Comparison of ENCODE assay signal across 16 cellular contexts in the genomic region with DNA sequence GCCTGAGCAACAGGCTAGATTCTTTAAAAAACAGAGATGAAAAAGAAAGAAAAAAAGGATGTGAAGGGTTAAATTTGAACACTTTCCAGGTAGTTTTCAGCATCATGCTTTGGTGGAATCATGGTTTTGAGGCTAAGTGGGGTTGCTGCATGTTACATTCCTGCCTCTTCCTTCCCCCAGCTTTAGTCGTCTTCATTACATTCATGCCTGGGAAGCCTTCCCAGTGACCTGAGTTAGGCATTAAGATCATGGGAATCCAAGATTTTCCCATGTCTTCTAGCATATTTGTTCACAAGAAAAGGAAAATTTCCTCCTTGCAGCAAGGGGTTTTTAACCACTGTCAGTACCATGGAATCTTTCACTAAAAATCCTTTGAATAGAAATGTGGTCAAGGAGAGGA. TPM values are rescaled to one million over a fixed set of nuclear protein-coding genes. Genes with fewer than 3 reads are reported as not detected.
DNase-seq lines count a peak whose midpoint lies in the region; ATAC-seq, FAIRE-seq and TF ChIP-seq lines count a peak whose summit lies in the region.
"Had no signal": no experiment of that assay in that cellular context is flagged by ENCODE, and none has a peak within 500 bp of the region (broad histone marks: within the 10 kb centered on the region; RNA-seq: fewer than 3 reads in every experiment).

No MANE protein-coding gene starts in this region.

- H3K79me2 ChIP-seq in HepG2 (ENCODE audit: insufficient read depth, low read length): peaks cover 92% of the 10 kb centered on the region

- H3K9me3 Mint-ChIP-seq in stimulated activated naive CD8-positive, alpha-beta T cell treated with anti-CD3 and anti-CD28 coated beads, Interleukin-15, amount 100 ng/mL, for 72 hours: no peaks in the 10 kb centered on the region
- H3K9me3 Mint-ChIP-seq: activated T-cell treated with anti-CD3 and anti-CD28 coated beads, Interleukin-2, amount 50 U/mL, for 72 hours had no signal

- H2AFZ ChIP-seq in HepG2 (ENCODE audit: low read length): no peak overlapping the region

- POLR2A ChIA-PET in HepG2 (lab: Yijun Ruan, JAX): interaction anchor here (1.2 to 1.6 kb wide), 2 partner anchors 12 to 27 kb away, joined by 3 to 7 read pairs; partner anchors contain the start of gene TPX2

- intact Hi-C loops in HepG2 (cut with micrococcal nuclease; ENCODE audit: unreplicated experiment): no loop called here
- intact Hi-C loops in right lobe of liver (cut with DNase I): no loop called here

- H3K4me1 ChIP-seq in HepG2 (ENCODE audit: insufficient read depth, low read length): peaks cover 17% of the 10 kb centered on the region
- peaks cover 0 to 22% (median 9%) of the 10 kb centered on the region in 4 donors for H3K4me1 ChIP-seq in right lobe of liver
- H3K4me1 ChIP-seq: SJSA1 had no signal

- H3K9ac ChIP-seq in HepG2 (ENCODE audit: insufficient read depth, low read depth, low read length): no peak overlapping the region

- 96% methylated on average over 1 of the region's 1 CpG for WGBS in HepG2 (ENCODE audit: low lambda C conversion rate)
- WGBS in right lobe of liver (ENCODE audit: insufficient coverage, low coverage, low lambda C conversion rate, missing lambda C conversion rate): 67% methylated on average over 1 of the region's 1 CpG

- in situ Hi-C loops in HepG2 (cut with HindIII; ENCODE audit: extremely low pct_ligation_motif_present, low pct_unique_long_range_greater_than_20kb) (no loop called here), astrocyte of the spinal cord (cut with HindIII; ENCODE audit: low sequenced_read_pairs) (no loop called here)

- no peaks in the 10 kb centered on the region for H4K20me1 ChIP-seq in HepG2 (ENCODE audit: insufficient read depth, low read length)

- BruUV-seq in HepG2 (replicated peaks; lab: Mats Ljungman, UMichigan): no TSS peak

- no peak for ATAC-seq in HepG2
- ATAC-seq in right lobe of liver: no peak
- ATAC-seq in stimulated activated naive CD8-positive, alpha-beta T cell treated with anti-CD3 and anti-CD28 coated beads, Interleukin-15, amount 100 ng/mL, for 72 hours: no peak
- ATAC-seq: activated T-cell treated with anti-CD3 and anti-CD28 coated beads, Interleukin-2, amount 50 U/mL, for 72 hours had no signal

- no peak for TF ChIP-seq POLR2A in HepG2 (IDR thresholded peaks at IDR 0.05; ENCODE audit: insufficient read depth in 1 of 2, low read depth in 2 of 2, low read length in 2 of 2)
- no peak for TF ChIP-seq POLR2A in right lobe of liver (IDR thresholded peaks at IDR 0.05)

- H3K4me1 Mint-ChIP-seq in stimulated activated naive CD8-positive, alpha-beta T cell treated with anti-CD3 and anti-CD28 coated beads, Interleukin-15, amount 100 ng/mL, for 72 hours: no peaks in the 10 kb centered on the region

- TF ChIP-seq RAD21 in HepG2 (CRISPR knock-in tag; IDR thresholded peaks at IDR 0.05): no peak

- no peaks in the 10 kb centered on the region for H3K27me3 ChIP-seq in HepG2 (ENCODE audit: control insufficient read depth in 1 of 2, insufficient read depth in 2 of 2, low read length in 2 of 2)
- no peaks in the 10 kb centered on the region for H3K27me3 ChIP-seq in right lobe of liver
- H3K27me3 ChIP-seq: SJSA1 had no signal

- H3K4me3 ChIP-seq in HepG2 (replicated peaks in 1 of 3; ENCODE audit: insufficient read depth in 1 of 3, low read depth in 2 of 3, low read length in 3 of 3): no peak overlapping the region
- H3K4me3 ChIP-seq in right lobe of liver: no peak overlapping the region
- no peak overlapping the region for H3K4me3 ChIP-seq in astrocyte of the spinal cord (ENCODE audit: low read depth, low read length)
- H3K4me3 ChIP-seq: SJSA1 had no signal

- TF ChIP-seq CTCF in HepG2 (CRISPR knock-in tag; IDR thresholded peaks at IDR 0.05): no peak
- no peak for TF ChIP-seq CTCF in right lobe of liver (IDR thresholded peaks at IDR 0.05)
- TF ChIP-seq CTCF in astrocyte of the spinal cord (IDR thresholded peaks at IDR 0.05; ENCODE audit: low read depth, low read length): no peak

- DNase-seq in HepG2 (ENCODE audit: low spot score) (no peak), right lobe of liver (no peak), astrocyte of the spinal cord (ENCODE audit: low read depth, low spot score) (peak; percentile 83), hepatic stellate cell (ENCODE audit: low spot score) (peak; percentile 71), NCI-H82 treated with DMSO at 0.1 percent for 48 hours (lab: John Stamatoyannopoulos, UW; ENCODE audit: unreplicated experiment) (no peak), NCI-H187 treated with DMSO at 0.1 percent for 48 hours (lab: John Stamatoyannopoulos, UW) (no peak), NCI-H2171 treated with DMSO at 0.1 percent for 48 hours (lab: John Stamatoyannopoulos, UW) (no peak)
- DNase-seq in stimulated activated naive CD8-positive, alpha-beta T cell treated with anti-CD3 and anti-CD28 coated beads, Interleukin-15, amount 100 ng/mL, for 72 hours: no peak
- DNase-seq: activated T-cell treated with anti-CD3 and anti-CD28 coated beads, Interleukin-2, amount 50 U/mL, for 72 hours; Calu3; glutamatergic neuron; kidney glomerular epithelial cell; NCI-H1417; NCI-H446 treated with DMSO at 0.1 percent for 48 hours had no signal

- no peak overlapping the region for H3K27ac Mint-ChIP-seq in stimulated activated naive CD8-positive, alpha-beta T cell treated with anti-CD3 and anti-CD28 coated beads, Interleukin-15, amount 100 ng/mL, for 72 hours
- H3K27ac Mint-ChIP-seq: activated T-cell treated with anti-CD3 and anti-CD28 coated beads, Interleukin-2, amount 50 U/mL, for 72 hours had no signal

- no peak for FAIRE-seq in HepG2 (lab: Jason Lieb, UNC)
- FAIRE-seq: A204.1 had no signal

- CTCF ChIA-PET in HepG2 (lab: Yijun Ruan, JAX; ENCODE audit: low intra/inter-chr PET ratio, low total read pairs): no interaction called here

- TF ChIP-seq EP300 in HepG2 (IDR thresholded peaks at IDR 0.05; ENCODE audit: low read depth in 2 of 2, low read length in 2 of 2) (no peak), HepG2 (CRISPR knock-in tag; IDR thresholded peaks at IDR 0.05; ENCODE audit: borderline replicate concordance) (no peak)

- H3K9me3 ChIP-seq in HepG2 (ENCODE audit: low read length): no peaks in the 10 kb centered on the region
- H3K9me3 ChIP-seq in right lobe of liver: no peaks in the 10 kb centered on the region
- H3K9me3 ChIP-seq: SJSA1 had no signal

- no peaks in the 10 kb centered on the region for H3K27me3 Mint-ChIP-seq in stimulated activated naive CD8-positive, alpha-beta T cell treated with anti-CD3 and anti-CD28 coated beads, Interleukin-15, amount 100 ng/mL, for 72 hours

- no peak overlapping the region for H3K4me2 ChIP-seq in HepG2 (ENCODE audit: low read depth, low read length)

- H3K27ac ChIP-seq in HepG2 (ENCODE audit: extremely low read length, insufficient read depth, low read length) (no peak overlapping the region), right lobe of liver (no peak overlapping the region)
- H3K27ac ChIP-seq: SJSA1 had no signal

- peaks cover 6 to 53% of the 10 kb centered on the region in 2 experiments; a peak in 4 of 5 replicates for H3K36me3 ChIP-seq in HepG2 (replicated peaks in 1 of 2; ENCODE audit: control insufficient read depth in 1 of 2, insufficient read depth in 2 of 2, low read length in 2 of 2)
- H3K36me3 ChIP-seq in right lobe of liver: no peaks in the 10 kb centered on the region

- no peak overlapping the region for H3K4me3 Mint-ChIP-seq in stimulated activated naive CD8-positive, alpha-beta T cell treated with anti-CD3 and anti-CD28 coated beads, Interleukin-15, amount 100 ng/mL, for 72 hours
- H3K4me3 Mint-ChIP-seq: activated T-cell treated with anti-CD3 and anti-CD28 coated beads, Interleukin-2, amount 50 U/mL, for 72 hours had no signal

RNA-seq across cellular contexts. Expression of gene TPX2, which starts 12.0 kb away (rescaled TPM):
- 124 and 190 TPM in 2 replicates for total RNA-seq in HepG2 (2016; rRNA removed; fragmentation: Illumina TruSeq; extraction: Trizol)
- total RNA-seq in HepG2 (2016; cell fraction: cytosol; rRNA removed; fragmentation: Illumina TruSeq; extraction: Trizol; ENCODE audit: low read depth): 19.7 and 21.4 TPM in 2 replicates
- total RNA-seq in HepG2 (2016; cell fraction: insoluble cytoplasmic fraction; rRNA removed; fragmentation: Illumina TruSeq; extraction: Trizol): 123 and 174 TPM in 2 replicates
- 59.2 and 59.7 TPM in 2 replicates for total RNA-seq in HepG2 (2016; cell fraction: membrane; rRNA removed; fragmentation: Illumina TruSeq; extraction: Trizol)
- 91.9 and 95.0 TPM in 2 replicates for total RNA-seq in HepG2 (2016; cell fraction: nucleus; rRNA removed; fragmentation: Illumina TruSeq; extraction: Trizol)
- 20.0 and 34.3 TPM in 2 replicates for polyA plus RNA-seq in HepG2 (2011; rRNA removed)
- polyA plus RNA-seq in HepG2 (2011; cell fraction: cytosol; rRNA removed): 21.1 and 21.9 TPM in 2 replicates
- polyA plus RNA-seq in HepG2 (2011; cell fraction: nucleus; rRNA removed): 16.5 and 21.6 TPM in 2 replicates
- polyA plus RNA-seq in HepG2 (2012): 28.3 and 61.6 TPM in 2 replicates
- polyA plus RNA-seq in HepG2 (2016; cell fraction: cytosol; fragmentation: Illumina TruSeq; extraction: Trizol; ENCODE audit: low read depth): 8.4 and 9.3 TPM in 2 replicates
- polyA plus RNA-seq in HepG2 (2016; cell fraction: insoluble cytoplasmic fraction; fragmentation: Illumina TruSeq; extraction: Trizol; ENCODE audit: low read depth): 186 and 207 TPM in 2 replicates
- polyA plus RNA-seq in HepG2 (2016; cell fraction: membrane; fragmentation: Illumina TruSeq; extraction: Trizol; ENCODE audit: low read depth): 30.8 and 32.2 TPM in 2 replicates
- polyA plus RNA-seq in HepG2 (2016; cell fraction: nucleus; fragmentation: Illumina TruSeq; extraction: Trizol; ENCODE audit: insufficient read depth, low read depth): 122 and 124 TPM in 2 replicates
- 23.1 and 74.5 TPM in 2 replicates for polyA minus RNA-seq in HepG2 (2011; rRNA and poly(A)+ RNA removed; ENCODE audit: low replicate concordance)
- 31.8 and 39.1 TPM in 2 replicates for polyA minus RNA-seq in HepG2 (2011; cell fraction: cytosol; rRNA and poly(A)+ RNA removed)
- 42.3 and 53.4 TPM in 2 replicates for polyA minus RNA-seq in HepG2 (2011; cell fraction: nucleus; rRNA and poly(A)+ RNA removed)
- total RNA-seq in right lobe of liver: 1 to 10 TPM in 5 of 6 experiments, under 1 TPM in 1; 0.56 to 8.3 (median 2.8) TPM

RNA-seq across cellular contexts. Expression of gene BCL2L1, which starts 28.5 kb away (rescaled TPM):
- total RNA-seq in HepG2 (2016; rRNA removed; fragmentation: Illumina TruSeq; extraction: Trizol): 164 and 200 TPM in 2 replicates
- total RNA-seq in HepG2 (2016; cell fraction: cytosol; rRNA removed; fragmentation: Illumina TruSeq; extraction: Trizol; ENCODE audit: low read depth): 60.9 and 61.0 TPM in 2 replicates
- 169 and 173 TPM in 2 replicates for total RNA-seq in HepG2 (2016; cell fraction: insoluble cytoplasmic fraction; rRNA removed; fragmentation: Illumina TruSeq; extraction: Trizol)
- total RNA-seq in HepG2 (2016; cell fraction: membrane; rRNA removed; fragmentation: Illumina TruSeq; extraction: Trizol): 190 and 201 TPM in 2 replicates
- 135 and 148 TPM in 2 replicates for total RNA-seq in HepG2 (2016; cell fraction: nucleus; rRNA removed; fragmentation: Illumina TruSeq; extraction: Trizol)
- 258 and 259 TPM in 2 replicates for polyA plus RNA-seq in HepG2 (2011; rRNA removed)
- polyA plus RNA-seq in HepG2 (2011; cell fraction: cytosol; rRNA removed): 215 and 224 TPM in 2 replicates
- 123 and 146 TPM in 2 replicates for polyA plus RNA-seq in HepG2 (2011; cell fraction: nucleus; rRNA removed)
- 184 and 192 TPM in 2 replicates for polyA plus RNA-seq in HepG2 (2012)
- polyA plus RNA-seq in HepG2 (2016; cell fraction: cytosol; fragmentation: Illumina TruSeq; extraction: Trizol; ENCODE audit: low read depth): 77.5 and 91.4 TPM in 2 replicates
- 214 and 252 TPM in 2 replicates for polyA plus RNA-seq in HepG2 (2016; cell fraction: insoluble cytoplasmic fraction; fragmentation: Illumina TruSeq; extraction: Trizol; ENCODE audit: low read depth)
- 208 and 211 TPM in 2 replicates for polyA plus RNA-seq in HepG2 (2016; cell fraction: membrane; fragmentation: Illumina TruSeq; extraction: Trizol; ENCODE audit: low read depth)
- polyA plus RNA-seq in HepG2 (2016; cell fraction: nucleus; fragmentation: Illumina TruSeq; extraction: Trizol; ENCODE audit: insufficient read depth, low read depth): 168 and 174 TPM in 2 replicates
- 34.8 and 259 TPM in 2 replicates for polyA minus RNA-seq in HepG2 (2011; rRNA and poly(A)+ RNA removed; ENCODE audit: low replicate concordance)
- polyA minus RNA-seq in HepG2 (2011; cell fraction: cytosol; rRNA and poly(A)+ RNA removed): 124 TPM in 2 replicates
- polyA minus RNA-seq in HepG2 (2011; cell fraction: nucleus; rRNA and poly(A)+ RNA removed): 215 and 221 TPM in 2 replicates
- total RNA-seq in right lobe of liver: 10 to 100 TPM; 30.5 to 96.1 (median 63.4) TPM

Comparison
In these comparisons a context has a peak if more than half of its experiments do, and no peak if none do; other contexts are left out.
1. DNase-seq: peak in astrocyte of the spinal cord (single experiment) and hepatic stellate cell (single experiment); none in HepG2 (single experiment), right lobe of liver (0 of 3), NCI-H82 treated with DMSO at 0.1 percent for 48 hours (single experiment), NCI-H187 treated with DMSO at 0.1 percent for 48 hours (single experiment), stimulated activated naive CD8-positive, alpha-beta T cell treated with anti-CD3 and anti-CD28 coated beads, Interleukin-15, amount 100 ng/mL, for 72 hours (0 of 2) and NCI-H2171 treated with DMSO at 0.1 percent for 48 hours (single experiment).